Comparison of ENCODE assay signal across 1 cellular context in genomic region chr5:54615381-54615780, GRCh38.
TF ChIP-seq lines count a peak whose summit lies in the region.

No MANE protein-coding gene starts in this region.

TF ChIP-seq in IMR-90, 13 proteins besides CTCF, POLR2A, EP300 and RAD21 (continued from another document):
- TF ChIP-seq USF2 (IDR thresholded peaks at IDR 0.05; ENCODE audit: low read depth, low read length), result no peak
- no peak for TF ChIP-seq ELK1 (IDR thresholded peaks at IDR 0.05; ENCODE audit: borderline replicate concordance, low read depth, low read length)
- no peak for TF ChIP-seq NFE2L2 (IDR thresholded peaks at IDR 0.05; ENCODE audit: low read depth, low read length)
- no peak for TF ChIP-seq FOS (IDR thresholded peaks at IDR 0.05; ENCODE audit: low read depth, low read length)
- TF ChIP-seq RCOR1 (IDR thresholded peaks at IDR 0.05; ENCODE audit: insufficient replicate concordance, low read length), result no peak
- no peak for TF ChIP-seq MAZ (IDR thresholded peaks at IDR 0.05; ENCODE audit: borderline replicate concordance, low read depth, low read length)
- no peak for TF ChIP-seq CHD1 (IDR thresholded peaks at IDR 0.05; ENCODE audit: low read depth, low read length)
- TF ChIP-seq MXI1 (IDR thresholded peaks at IDR 0.05; ENCODE audit: borderline replicate concordance, low read depth, low read length), result no peak
- no peak for TF ChIP-seq BHLHE40 (IDR thresholded peaks at IDR 0.05; ENCODE audit: low read depth, low read length)
- TF ChIP-seq CEBPB (IDR thresholded peaks at IDR 0.05; ENCODE audit: low read depth, low read length), result no peak
